ENCODE assay signal across 13 cellular contexts in the genomic region with DNA sequence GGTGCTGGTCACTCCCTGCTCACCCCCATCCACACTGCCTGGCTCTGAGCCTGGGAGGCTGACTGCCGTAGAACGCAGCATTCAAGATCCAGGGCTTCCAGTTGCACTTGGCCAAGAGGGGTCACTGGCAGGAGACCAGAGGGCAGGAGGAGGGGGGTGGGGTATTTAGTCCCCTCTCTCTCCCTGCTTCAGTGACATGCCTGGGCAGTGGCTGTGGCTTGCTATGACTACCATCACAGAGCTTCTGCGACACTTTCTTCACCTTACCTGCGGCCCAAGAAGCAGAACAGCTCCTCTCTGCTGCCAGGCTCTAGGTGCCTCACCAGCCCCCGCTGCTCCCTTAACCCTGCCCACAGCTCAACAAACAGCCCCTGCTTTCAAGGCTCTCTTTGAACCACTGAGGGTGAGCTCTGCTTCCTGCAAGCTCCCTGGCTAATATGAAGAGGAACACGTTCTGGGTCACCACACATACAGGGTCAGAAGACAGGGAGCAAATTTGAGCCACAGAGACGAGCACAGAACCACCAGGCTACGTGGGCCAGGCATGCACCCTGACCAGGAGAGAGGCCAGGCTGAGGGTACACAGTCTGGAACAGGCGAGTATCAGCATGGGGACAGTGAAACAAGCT. TPM values are rescaled to one million over a fixed set of nuclear protein-coding genes. Genes with fewer than 3 reads are reported as not detected.
A peak's percentile ranks its signal among the peaks of the same experiment; 100 is the strongest.
DNase-seq lines count a peak whose midpoint lies in the region; ATAC-seq, FAIRE-seq and TF ChIP-seq lines count a peak whose summit lies in the region.
"Had no signal": no experiment of that assay in that cellular context is flagged by ENCODE, and none has a peak within 500 bp of the region (broad histone marks: within the 10 kb centered on the region; RNA-seq: fewer than 3 reads in every experiment).

No MANE protein-coding gene starts in this region.

- no peak overlapping the region for H2AFZ ChIP-seq in K562 (ENCODE audit: low read depth, low read length)

- TF ChIP-seq POLR2A in K562 (conservative IDR thresholded peaks at IDR 0.05): no peak

- CTCF ChIA-PET in K562 (lab: Yijun Ruan, JAX; ENCODE audit: low intra/inter-chr PET ratio): no interaction called here

- no peak overlapping the region for H3K4me2 ChIP-seq in K562 (ENCODE audit: insufficient read depth, low read length)

- H3K9me3 ChIP-seq in CD4-positive, CD25-positive, alpha-beta regulatory T cell (ENCODE audit: control insufficient read depth in 2 of 2, low read length in 2 of 2): no peaks in the 10 kb centered on the region
- H3K9me3 ChIP-seq in K562 (replicated peaks; ENCODE audit: control insufficient read depth, insufficient read depth, low read depth, low read length): no peaks in the 10 kb centered on the region
- H3K9me3 ChIP-seq: lower lobe of right lung, tibial artery had no signal

- FAIRE-seq in K562 (lab: Jason Lieb, UNC): peak; percentile 6

- POLR2A ChIA-PET in K562 (lab: Yijun Ruan, JAX): no interaction called here
- POLR2A ChIA-PET in naive thymus-derived CD8-positive, alpha-beta T cell (lab: Charles Lee): interaction anchor here (0.6 to 3.0 kb wide), 13 partner anchors 8 to 125 kb away, joined by 3 to 25 read pairs (median 5); partner anchors contain the start of genes ITPK1, LYSET and MOAP1

- peaks cover 3% of the 10 kb centered on the region for H3K36me3 ChIP-seq in CD4-positive, CD25-positive, alpha-beta regulatory T cell (ENCODE audit: control insufficient read depth, insufficient read depth, low read length)
- H3K36me3 ChIP-seq in K562 (ENCODE audit: control insufficient read depth, insufficient read depth, low read length): no peaks in the 10 kb centered on the region
- H3K36me3 ChIP-seq: lower lobe of right lung, tibial artery had no signal

- WGBS in K562 (ENCODE audit: insufficient coverage, low coverage, missing lambda C conversion rate): 61% methylated on average over 5 of the region's 9 CpGs

- peaks cover 3% of the 10 kb centered on the region; the same call in 1 of the 3 replicates for H3K79me2 ChIP-seq in K562 (ENCODE audit: control insufficient read depth, insufficient read depth, low read length)

- peaks cover 4% of the 10 kb centered on the region; the same call in 1 of the 2 replicates for H4K20me1 ChIP-seq in K562 (replicated peaks; ENCODE audit: control insufficient read depth, insufficient read depth, low read length)

- H3K4me3 ChIP-seq in CD4-positive, CD25-positive, alpha-beta regulatory T cell (ENCODE audit: low read depth, low read length): no peak overlapping the region
- H3K4me3 ChIP-seq in K562: no peak overlapping the region
- H3K4me3 ChIP-seq: lower lobe of right lung, tibial artery had no signal

- peaks cover 7% of the 10 kb centered on the region for H3K4me1 ChIP-seq in CD4-positive, CD25-positive, alpha-beta regulatory T cell (ENCODE audit: control insufficient read depth, insufficient read depth, low read length, poor library complexity, severe bottlenecking)
- peaks cover 5 to 6% of the 10 kb centered on the region in 2 experiments; a peak in 3 of 5 replicates for H3K4me1 ChIP-seq in K562 (replicated peaks in 1 of 2; ENCODE audit: control insufficient read depth in 2 of 2, insufficient read depth in 2 of 2, low read length in 2 of 2)

- in situ Hi-C loops in K562 (cut with MboI): no loop called here

- H3K9ac ChIP-seq in K562 (ENCODE audit: insufficient read depth in 1 of 2, low read depth in 2 of 2, low read length in 2 of 2): peak overlapping the region in 1 of 2 experiments; percentile 58; a peak in 2 of 4 replicates

- no peaks in the 10 kb centered on the region for H3K27me3 Mint-ChIP-seq in CD4-positive, CD25-positive, alpha-beta regulatory T cell
- H3K27me3 Mint-ChIP-seq in naive thymus-derived CD8-positive, alpha-beta T cell: no peaks in the 10 kb centered on the region

- H3K9me3 Mint-ChIP-seq in CD4-positive, CD25-positive, alpha-beta regulatory T cell: no peaks in the 10 kb centered on the region
- H3K9me3 Mint-ChIP-seq in naive thymus-derived CD8-positive, alpha-beta T cell: no peaks in the 10 kb centered on the region

- no peaks in the 10 kb centered on the region for H3K36me3 Mint-ChIP-seq in CD4-positive, CD25-positive, alpha-beta regulatory T cell
- H3K36me3 Mint-ChIP-seq in naive thymus-derived CD8-positive, alpha-beta T cell: no peaks in the 10 kb centered on the region

- intact Hi-C loops in K562 (cut with micrococcal nuclease): no loop called here

- TF ChIP-seq RAD21 in K562 (CRISPR knock-in tag; conservative IDR thresholded peaks at IDR 0.05 in 1 of 2, IDR thresholded peaks at IDR 0.05 in 1 of 2): no peak

- H3K4me3 Mint-ChIP-seq in CD4-positive, CD25-positive, alpha-beta regulatory T cell: no peak overlapping the region
- peak overlapping the region; percentile 48 to 88 (median 78) for H3K4me3 Mint-ChIP-seq in naive thymus-derived CD8-positive, alpha-beta T cell

- no peaks in the 10 kb centered on the region for H3K9me1 ChIP-seq in K562 (ENCODE audit: control insufficient read depth, insufficient read depth, low read length)

- ATAC-seq in CD4-positive, CD25-positive, alpha-beta regulatory T cell (ENCODE audit: low read depth in 2 of 2): no peak
- ATAC-seq in HG02885 (IDR thresholded peaks at IDR 0.05; ENCODE audit: poor library complexity, unreplicated experiment) (peak; percentile 43), K562 (peak; percentile 37), HG03097 (IDR thresholded peaks at IDR 0.05; ENCODE audit: low FRiP score, unreplicated experiment) (no peak), GM18907 (IDR thresholded peaks at IDR 0.05; ENCODE audit: unreplicated experiment) (no peak)
- peak; percentile 89 to 91 for ATAC-seq in naive thymus-derived CD8-positive, alpha-beta T cell
- ATAC-seq: lower lobe of right lung had no signal

- H3K27ac Mint-ChIP-seq in CD4-positive, CD25-positive, alpha-beta regulatory T cell: peak overlapping the region; percentile 30 to 88 (median 86)
- H3K27ac Mint-ChIP-seq in naive thymus-derived CD8-positive, alpha-beta T cell: peak overlapping the region; percentile 88 to 96 (median 94)

- no peak for TF ChIP-seq EP300 in K562 (IDR thresholded peaks at IDR 0.05; ENCODE audit: low read length)

- no peaks in the 10 kb centered on the region for H3K27me3 ChIP-seq in CD4-positive, CD25-positive, alpha-beta regulatory T cell (ENCODE audit: control insufficient read depth, insufficient read depth, low read length)
- no peaks in the 10 kb centered on the region for H3K27me3 ChIP-seq in K562 (ENCODE audit: control insufficient read depth in 2 of 2, insufficient read depth in 2 of 2, low read length in 2 of 2)
- H3K27me3 ChIP-seq: tibial artery had no signal

- H3K27ac ChIP-seq in CD4-positive, CD25-positive, alpha-beta regulatory T cell (ENCODE audit: insufficient read depth, low read length, poor library complexity, severe bottlenecking): no peak overlapping the region
- H3K27ac ChIP-seq in K562 (ENCODE audit: extremely low read depth, low read depth, low read length): no peak overlapping the region
- H3K27ac ChIP-seq: lower lobe of right lung, tibial artery had no signal

- DNase-seq in CD4-positive, CD25-positive, alpha-beta regulatory T cell: peak in 1 of 3 donors; percentile 38
- DNase-seq in K562 (ENCODE audit: extremely low read depth in 1 of 4, low spot score in 3 of 4) (no peak), NCI-H1092 (lab: John Stamatoyannopoulos, UW) (no peak), T-helper 9 cell (no peak)
- DNase-seq in naive thymus-derived CD8-positive, alpha-beta T cell: peak in 9 of 10 donors; percentile 22 to 76 (median 46)
- DNase-seq: DMS53; lower lobe of right lung; NCI-H187; stimulated activated CD4-positive, alpha-beta T cell treated with anti-CD3 and anti-CD28 coated beads, Interleukin-15, amount 100 ng/mL, for 24 hours; tibial artery had no signal

- no peak for TF ChIP-seq CTCF in K562 (IDR thresholded peaks at IDR 0.05 in 2 of 3, conservative IDR thresholded peaks at IDR 0.05 in 1 of 3; ENCODE audit: insufficient read depth in 2 of 3, low read depth in 1 of 3, low read length in 3 of 3)

- BruUV-seq in K562 (replicated peaks; lab: Mats Ljungman, UMichigan): no TSS peak

- peaks cover 4 to 38% (median 27%) of the 10 kb centered on the region in 4 donors for H3K4me1 Mint-ChIP-seq in CD4-positive, CD25-positive, alpha-beta regulatory T cell
- peaks cover 47 to 81% (median 76%) of the 10 kb centered on the region in 4 donors for H3K4me1 Mint-ChIP-seq in naive thymus-derived CD8-positive, alpha-beta T cell

TF ChIP-seq in K562, 482 proteins besides CTCF, POLR2A, EP300 and RAD21 (continues in another document):
- TF ChIP-seq NR1H2 (CRISPR knock-in tag; IDR thresholded peaks at IDR 0.05): no peak
- no peak for TF ChIP-seq HDAC1 (IDR thresholded peaks at IDR 0.05)
- no peak for TF ChIP-seq IRF1 (CRISPR knock-in tag; IDR thresholded peaks at IDR 0.05; ENCODE audit: borderline replicate concordance)
- no peak for TF ChIP-seq DNMT1 (IDR thresholded peaks at IDR 0.05)

RNA-seq across cellular contexts. Expression of gene ITPK1, which starts 55.7 kb away (rescaled TPM):
- 54.1 TPM for total RNA-seq in CD4-positive, CD25-positive, alpha-beta regulatory T cell
- polyA plus RNA-seq in CD4-positive, CD25-positive, alpha-beta regulatory T cell: 10 to 100 TPM; 19.5 to 24.5 (median 21.3) TPM
- 21.8 and 42.6 TPM in 2 replicates for total RNA-seq in K562 (2011; cell fraction: chromatin; rRNA removed; ENCODE audit: low replicate concordance)
- 17.2 and 21.1 TPM in 2 replicates for total RNA-seq in K562 (2011; cell fraction: nucleolus; rRNA removed)
- total RNA-seq in K562 (2011; cell fraction: nucleoplasm; rRNA removed): 16.6 and 19.4 TPM in 2 replicates
- total RNA-seq in K562 (2014; rRNA removed) (17.3 and 23.0 TPM in 2 replicates), K562 (2014; rRNA removed; fragmentation: Illumina TruSeq; extraction: Trizol) (10.8 and 24.0 TPM in 2 replicates), K562 (2015; rRNA removed; fragmentation: Illumina TruSeq; extraction: Trizol) (22.6 and 26.8 TPM in 2 replicates), K562 (2021) (39.2 and 41.1 TPM in 2 replicates)
- polyA plus RNA-seq in K562 (2011; rRNA removed) (23.0 and 36.9 TPM in 2 replicates), K562 (2014; fragmentation: Illumina TruSeq; extraction: Trizol) (32.4 and 32.6 TPM in 2 replicates), K562 (2014; fragmentation: Nextera tagmentation; extraction: Ambion mirVana) (1 to 10 TPM; 1.2 to 1.5 TPM), K562 (2014; rRNA removed) (22.4 and 28.7 TPM in 2 replicates)
- 40.7 and 44.0 TPM in 2 replicates for polyA plus RNA-seq in K562 (2011; cell fraction: cytosol; rRNA removed)
- polyA plus RNA-seq in K562 (2011; cell fraction: nucleus; rRNA removed): 23.5 and 26.5 TPM in 2 replicates
- 38.5 and 49.5 TPM in 2 replicates for polyA plus RNA-seq in K562 (2012)
- 44.8 and 48.1 TPM in 2 replicates for polyA minus RNA-seq in K562 (2011; rRNA and poly(A)+ RNA removed)
- 34.7 and 38.7 TPM in 2 replicates for polyA minus RNA-seq in K562 (2011; cell fraction: cytosol; rRNA and poly(A)+ RNA removed)
- 7.5 and 23.8 TPM in 2 replicates for polyA minus RNA-seq in K562 (2011; cell fraction: nucleus; rRNA and poly(A)+ RNA removed)
- total RNA-seq in naive thymus-derived CD8-positive, alpha-beta T cell: 10 to 100 TPM; 33.1 to 34.6 TPM
- polyA plus RNA-seq in naive thymus-derived CD8-positive, alpha-beta T cell: 10 to 100 TPM; 25.3 to 41.1 (median 32.5) TPM

Comparison
In these comparisons a context has a peak if more than half of its experiments do, and no peak if none do; other contexts are left out.
1. ATAC-seq: peak in HG02885 (single experiment), K562 (single experiment) and naive thymus-derived CD8-positive, alpha-beta T cell (2 of 2); none in CD4-positive, CD25-positive, alpha-beta regulatory T cell (0 of 2), HG03097 (single experiment) and GM18907 (single experiment).
2. DNase-seq: peak in naive thymus-derived CD8-positive, alpha-beta T cell (9 of 10); none in K562 (0 of 4), NCI-H1092 (single experiment) and T-helper 9 cell (single experiment).
3. H3K4me3 Mint-ChIP-seq: peak in naive thymus-derived CD8-positive, alpha-beta T cell (10 of 10); none in CD4-positive, CD25-positive, alpha-beta regulatory T cell (0 of 4).